ENCODE assay signal across 8 cellular contexts in the genomic region with DNA sequence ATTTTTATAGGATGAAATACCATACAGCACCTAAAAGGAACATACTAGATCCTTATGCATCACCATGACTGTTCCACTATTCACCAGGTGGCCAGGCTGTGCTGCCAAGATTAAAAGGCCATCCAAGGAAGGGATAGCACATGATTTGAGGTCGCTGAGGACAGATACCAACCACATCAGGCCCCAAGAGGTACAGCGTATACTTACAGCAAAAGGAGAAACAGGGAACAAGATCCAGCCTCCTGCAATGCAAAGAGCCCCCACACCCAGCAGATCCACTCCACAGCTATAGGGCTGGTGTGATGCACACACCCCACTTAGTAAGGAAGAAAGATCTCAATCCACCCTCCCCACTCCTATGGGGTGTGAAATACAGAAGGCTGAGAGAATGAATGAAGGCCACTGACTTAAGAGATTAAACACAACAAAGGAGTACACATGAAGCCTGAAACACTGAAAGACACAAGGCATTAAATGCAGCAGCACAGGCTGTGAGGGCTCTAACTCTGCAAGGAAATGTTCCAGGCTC. TPM values are rescaled to one million over a fixed set of nuclear protein-coding genes. Genes with fewer than 3 reads are reported as not detected.
DNase-seq lines count a peak whose midpoint lies in the region; ATAC-seq lines count a peak whose summit lies in the region.

No MANE protein-coding gene starts in this region.

- H3K27ac Mint-ChIP-seq in CD8-positive, alpha-beta memory T cell = peak overlapping the region; percentile 51 to 98 (median 94)
- H3K27ac Mint-ChIP-seq in activated naive CD4-positive, alpha-beta T cell treated with anti-CD3 and anti-CD28 coated beads, Interleukin-2, amount 50 U/mL, for 72 hours = peak overlapping the region; percentile 81 to 92
- H3K27ac Mint-ChIP-seq in stimulated activated naive B cell treated with anti-CD40 and anti-IgM and Interleukin-4, amounts not matched to agents 10 μg/mL and 1 μg/mL and 100 μg/mL, for 72 hours = peak overlapping the region; percentile 98

- no peaks in the 10 kb centered on the region for H3K27me3 Mint-ChIP-seq in CD8-positive, alpha-beta memory T cell
- no peaks in the 10 kb centered on the region for H3K27me3 Mint-ChIP-seq in stimulated activated naive B cell treated with anti-CD40 and anti-IgM and Interleukin-4, amounts not matched to agents 10 μg/mL and 1 μg/mL and 100 μg/mL, for 72 hours

- POLR2A ChIA-PET in CD8-positive, alpha-beta memory T cell (lab: Charles Lee) = no interaction called here

- H3K27ac ChIP-seq in CD8-positive, alpha-beta memory T cell (ENCODE audit: low read depth, low read length) = peak overlapping the region; percentile 75

- DNase-seq in CD8-positive, alpha-beta memory T cell = no peak
- no peak for DNase-seq in activated naive CD4-positive, alpha-beta T cell treated with anti-CD3 and anti-CD28 coated beads, Interleukin-2, amount 50 U/mL, for 72 hours (ENCODE audit: low spot score in 2 of 2)
- DNase-seq in stimulated activated naive B cell treated with anti-CD40 and anti-IgM and Interleukin-4, amounts not matched to agents 10 μg/mL and 1 μg/mL and 100 μg/mL, for 72 hours = no peak
- DNase-seq in NCI-H187 treated with DMSO at 0.1 percent for 48 hours (lab: John Stamatoyannopoulos, UW) = no peak
- DNase-seq in MV-4-11 (lab: John Stamatoyannopoulos, UW) = no peak

- ATAC-seq in HG03135 (IDR thresholded peaks at IDR 0.05; ENCODE audit: unreplicated experiment) = peak; percentile 13
- ATAC-seq in activated naive CD4-positive, alpha-beta T cell treated with anti-CD3 and anti-CD28 coated beads, Interleukin-2, amount 50 U/mL, for 72 hours = peak in 1 of 2 donors; percentile 10
- ATAC-seq in stimulated activated naive B cell treated with anti-CD40 and anti-IgM and Interleukin-4, amounts not matched to agents 10 μg/mL and 1 μg/mL and 100 μg/mL, for 72 hours (replicated peaks) = no peak
- no peak for ATAC-seq in HG03045 (IDR thresholded peaks at IDR 0.05; ENCODE audit: unreplicated experiment)

- no peaks in the 10 kb centered on the region for H3K9me3 ChIP-seq in CD8-positive, alpha-beta memory T cell (ENCODE audit: low read length)
- H3K9me3 ChIP-seq in iPS-15b (ENCODE audit: control insufficient read depth, insufficient read depth, low read length) = no peaks in the 10 kb centered on the region

- peaks cover 27% of the 10 kb centered on the region for H3K4me1 ChIP-seq in CD8-positive, alpha-beta memory T cell (ENCODE audit: insufficient read depth, low read length)
- peaks cover 5% of the 10 kb centered on the region for H3K4me1 ChIP-seq in iPS-15b (ENCODE audit: control insufficient read depth, insufficient read depth, low read length)

- peaks cover 0 to 6% (median 0%) of the 10 kb centered on the region in 5 donors for H3K9me3 Mint-ChIP-seq in CD8-positive, alpha-beta memory T cell
- peaks cover 4 to 16% of the 10 kb centered on the region in 2 donors for H3K9me3 Mint-ChIP-seq in activated naive CD4-positive, alpha-beta T cell treated with anti-CD3 and anti-CD28 coated beads, Interleukin-2, amount 50 U/mL, for 72 hours
- H3K9me3 Mint-ChIP-seq in stimulated activated naive B cell treated with anti-CD40 and anti-IgM and Interleukin-4, amounts not matched to agents 10 μg/mL and 1 μg/mL and 100 μg/mL, for 72 hours = peaks cover 2 to 5% of the 10 kb centered on the region in 2 donors

- CTCF ChIA-PET in CD8-positive, alpha-beta memory T cell (lab: Charles Lee) = no interaction called here

- H3K4me3 ChIP-seq in CD8-positive, alpha-beta memory T cell (ENCODE audit: low read length) = peak overlapping the region; percentile 70
- peak overlapping the region; percentile 88 for H3K4me3 ChIP-seq in iPS-15b (ENCODE audit: low read depth, low read length)

- peaks cover 40 to 59% (median 59%) of the 10 kb centered on the region in 3 donors for H3K4me1 Mint-ChIP-seq in CD8-positive, alpha-beta memory T cell
- H3K4me1 Mint-ChIP-seq in stimulated activated naive B cell treated with anti-CD40 and anti-IgM and Interleukin-4, amounts not matched to agents 10 μg/mL and 1 μg/mL and 100 μg/mL, for 72 hours = peaks cover 19 to 40% of the 10 kb centered on the region in 2 donors

- no peaks in the 10 kb centered on the region for H3K36me3 ChIP-seq in CD8-positive, alpha-beta memory T cell (ENCODE audit: insufficient read depth, low read length)
- no peaks in the 10 kb centered on the region for H3K36me3 ChIP-seq in iPS-15b (ENCODE audit: control insufficient read depth, insufficient read depth, low read length)

- H3K9ac ChIP-seq in iPS-15b (ENCODE audit: low read depth, low read length) = no peak overlapping the region

- peak overlapping the region; percentile 88 to 99 (median 97) for H3K4me3 Mint-ChIP-seq in CD8-positive, alpha-beta memory T cell
- peak overlapping the region; percentile 95 to 96 for H3K4me3 Mint-ChIP-seq in stimulated activated naive B cell treated with anti-CD40 and anti-IgM and Interleukin-4, amounts not matched to agents 10 μg/mL and 1 μg/mL and 100 μg/mL, for 72 hours

- no peaks in the 10 kb centered on the region for H3K27me3 ChIP-seq in CD8-positive, alpha-beta memory T cell (ENCODE audit: insufficient read depth, low read length, poor library complexity, severe bottlenecking)
- H3K27me3 ChIP-seq in iPS-15b (ENCODE audit: control insufficient read depth, insufficient read depth, low read length) = no peaks in the 10 kb centered on the region

- peaks cover 12 to 25% (median 17%) of the 10 kb centered on the region in 3 donors for H3K36me3 Mint-ChIP-seq in CD8-positive, alpha-beta memory T cell
- peaks cover 16 to 41% of the 10 kb centered on the region in 2 donors for H3K36me3 Mint-ChIP-seq in activated naive CD4-positive, alpha-beta T cell treated with anti-CD3 and anti-CD28 coated beads, Interleukin-2, amount 50 U/mL, for 72 hours
- peaks cover 16 to 21% of the 10 kb centered on the region in 2 donors for H3K36me3 Mint-ChIP-seq in stimulated activated naive B cell treated with anti-CD40 and anti-IgM and Interleukin-4, amounts not matched to agents 10 μg/mL and 1 μg/mL and 100 μg/mL, for 72 hours

RNA-seq across cellular contexts. Expression of a gene that starts 32.0 kb away (rescaled TPM):
- total RNA-seq in CD8-positive, alpha-beta memory T cell = 10 to 100 TPM; 15.8 to 16.2 TPM
- 3.2 TPM for polyA plus RNA-seq in CD8-positive, alpha-beta memory T cell
- 10 to 100 TPM in 1 of 2 donors, 1 to 10 TPM in 1; 9.5 to 20.9 TPM for total RNA-seq in activated naive CD4-positive, alpha-beta T cell treated with anti-CD3 and anti-CD28 coated beads, Interleukin-2, amount 50 U/mL, for 72 hours

RNA-seq across cellular contexts. Expression of a gene that starts 45.5 kb away (rescaled TPM):
- 1 to 10 TPM; 3.7 to 4.7 TPM for total RNA-seq in CD8-positive, alpha-beta memory T cell
- polyA plus RNA-seq in CD8-positive, alpha-beta memory T cell = 3.8 TPM
- 1 to 10 TPM in 1 of 2 donors, under 1 TPM in 1; 0.97 to 2.4 TPM for total RNA-seq in activated naive CD4-positive, alpha-beta T cell treated with anti-CD3 and anti-CD28 coated beads, Interleukin-2, amount 50 U/mL, for 72 hours
